7 cellular contexts compared by ENCODE assay signal in genomic region chr13:94138831-94139230, GRCh38.
"Had no signal": no experiment of that assay in that cellular context is flagged by ENCODE, and none has a peak within 500 bp of the region (broad histone marks: within the 10 kb centered on the region; RNA-seq: fewer than 3 reads in every experiment).

No MANE protein-coding gene starts in this region.

- DNase-seq: GM23248, GOT3, H7, HFFc6 had no signal

- H3K4me3 ChIP-seq: GM23248, HAP-1, K562 had no signal

- H3K9me3 ChIP-seq: HAP-1 had no signal

- H3K9ac ChIP-seq: GM23248 had no signal

- H3K36me3 ChIP-seq: HAP-1 had no signal

- ATAC-seq: HCT116, K562 had no signal

- H3K27ac ChIP-seq: GM23248 had no signal

- H2AFZ ChIP-seq: GM23248 had no signal
